8 cellular contexts compared by ENCODE assay signal in genomic region chr3:194685723-194686413, GRCh38. TPM values are rescaled to one million over a fixed set of nuclear protein-coding genes. Genes with fewer than 3 reads are reported as not detected.
A peak's percentile ranks its signal among the peaks of the same experiment; 100 is the strongest.
DNase-seq lines count a peak whose midpoint lies in the region; ATAC-seq and TF ChIP-seq lines count a peak whose summit lies in the region.

Gene FAM43A, plus strand, starts transcription at chr3:194685883. Its CDS starts 944 bp downstream, at chr3:194686827.

- peak; percentile 66 for TF ChIP-seq CTCF in HEK293 (tag by site-specific recombination; IDR thresholded peaks at IDR 0.05)

- POLR2A ChIA-PET in HEK293 (lab: Yijun Ruan, JAX), result interaction anchor here (0.9 to 1.8 kb wide), 12 partner anchors 14 to 575 kb away, joined by 3 to 6 read pairs (median 4); partner anchors contain the start of gene LSG1

- H3K36me3 ChIP-seq in HEK293 (ENCODE audit: control insufficient read depth in 2 of 2, insufficient read depth in 1 of 2, low read length in 2 of 2), result peaks cover 0 to 8% of the 10 kb centered on the region in 2 experiments; a peak in 1 of 3 replicates
- H3K36me3 ChIP-seq in aorta (ENCODE audit: control insufficient read depth in 1 of 2, insufficient read depth in 2 of 2, low read length in 1 of 2), result no peaks in the 10 kb centered on the region

- H3K4me3 ChIP-seq in HEK293 (ENCODE audit: low read depth, low read length) (peak within 1 kb of the TSS; percentile 59), aorta (ENCODE audit: low read length in 2 of 2) (peak within 1 kb of the TSS; percentile 34 to 60)

- H3K27ac ChIP-seq in HEK293 (ENCODE audit: extremely low read depth, low read depth, low read length), result peak within 1 kb of the TSS; percentile 68; the same call in 1 of the 2 replicates
- H3K27ac ChIP-seq in aorta (ENCODE audit: low read depth in 1 of 2, low read length in 2 of 2), result peak within 1 kb of the TSS in 1 of 2 donors; percentile 6

- 0 out of 2 replicates have a peak, but pooled peaks cover 4% of the 10 kb centered on the region for H3K4me1 ChIP-seq in HEK293 (ENCODE audit: control insufficient read depth, insufficient read depth, low read length)
- no peaks in the 10 kb centered on the region for H3K4me1 ChIP-seq in aorta (ENCODE audit: control insufficient read depth in 1 of 2, insufficient read depth in 2 of 2, low read length in 2 of 2)

- CTCF ChIA-PET in HEK293 (lab: Yijun Ruan, JAX), result interaction anchor here (0.6 to 1.0 kb wide), 3 partner anchors 14 to 372 kb away, joined by 3 read pairs; partner anchors contain the start of gene LSG1

- intact Hi-C loops in aorta (cut with DNase I), result loop anchor here (10.0 kb wide), 2 partner anchors 289 to 299 kb away; no protein-coding TSS in a partner anchor

- WGBS in aorta, 2 donors, result 0% methylated on average over 69 of the region's 69 CpGs

- peak; percentile 92 for ATAC-seq in aorta (ENCODE audit: low FRiP score)

- peaks cover 0 to 1% of the 10 kb centered on the region in 2 donors for H3K27me3 ChIP-seq in aorta (ENCODE audit: control insufficient read depth in 1 of 2, insufficient read depth in 2 of 2, low read length in 1 of 2)

- DNase-seq in Daoy (ENCODE audit: low read depth) (peak; percentile 96), NCI-H187 treated with DMSO at 0.1 percent for 48 hours (lab: John Stamatoyannopoulos, UW) (peak; percentile 61), T-helper 9 cell (peak; percentile 52), astrocyte of the hippocampus (ENCODE audit: low read depth, low spot score) (peak; percentile 97), hepatic stellate cell (ENCODE audit: low spot score) (peak; percentile 95), putamen (ENCODE audit: low spot score) (peak; percentile 84), aorta (peak; percentile 94 to 97)

- H3K9me3 ChIP-seq in HEK293 (ENCODE audit: control insufficient read depth, insufficient read depth, low read depth, low read length) (no peaks in the 10 kb centered on the region), aorta (ENCODE audit: control insufficient read depth, low read length) (no peaks in the 10 kb centered on the region)

TF ChIP-seq in HEK293, 187 proteins besides CTCF, POLR2A, EP300 and RAD21 (continues in another document):
- TF ChIP-seq ZNF23 (tag by site-specific recombination; IDR thresholded peaks at IDR 0.05; ENCODE audit: borderline replicate concordance), result no peak
- no peak for TF ChIP-seq SALL2 (tag by site-specific recombination; IDR thresholded peaks at IDR 0.05; ENCODE audit: borderline replicate concordance)
- TF ChIP-seq ZNF830 (tag by site-specific recombination; IDR thresholded peaks at IDR 0.05; ENCODE audit: low read depth), result no peak
- TF ChIP-seq ZNF19 (tag by site-specific recombination; IDR thresholded peaks at IDR 0.05; ENCODE audit: low read depth), result no peak
- peak; percentile 49; the same call in 1 of the 2 replicates for TF ChIP-seq ZNF677 (tag by site-specific recombination; IDR thresholded peaks at IDR 0.05)
- TF ChIP-seq GLI2 (tag by site-specific recombination; IDR thresholded peaks at IDR 0.05; ENCODE audit: borderline replicate concordance, low read depth), result no peak
- TF ChIP-seq GLI4 (tag by site-specific recombination; IDR thresholded peaks at IDR 0.05), result peak; percentile 34; the same call in 1 of the 2 replicates
- TF ChIP-seq ZNF221 (tag by site-specific recombination; IDR thresholded peaks at IDR 0.05; ENCODE audit: borderline replicate concordance), result no peak
- TF ChIP-seq SP7 (tag by site-specific recombination; IDR thresholded peaks at IDR 0.05), result peak; percentile 81
- TF ChIP-seq ZNF362 (tag by site-specific recombination; IDR thresholded peaks at IDR 0.05), result no peak
- TF ChIP-seq ZNF660 (tag by site-specific recombination; IDR thresholded peaks at IDR 0.05), result peak; percentile 96
- TF ChIP-seq ZNF112 (tag by site-specific recombination; IDR thresholded peaks at IDR 0.05), result no peak
- TF ChIP-seq ZNF548 (tag by site-specific recombination; IDR thresholded peaks at IDR 0.05), result no peak
- no peak; the same call in none of the 2 replicates for TF ChIP-seq SP3 (tag by site-specific recombination; IDR thresholded peaks at IDR 0.05)
- no peak for TF ChIP-seq ZNF423 (tag by site-specific recombination; IDR thresholded peaks at IDR 0.05)
- 0 out of 2 replicates have a peak, but pooled peaks have one; percentile 22 for TF ChIP-seq ZBTB10 (tag by site-specific recombination; IDR thresholded peaks at IDR 0.05)
- no peak for TF ChIP-seq ZNF585B (tag by site-specific recombination; IDR thresholded peaks at IDR 0.05)
- TF ChIP-seq ZNF544 (tag by site-specific recombination; IDR thresholded peaks at IDR 0.05), result no peak
- peak; percentile 94 for TF ChIP-seq ZBTB17 (tag by site-specific recombination; IDR thresholded peaks at IDR 0.05)
- TF ChIP-seq ZFP41 (tag by site-specific recombination; IDR thresholded peaks at IDR 0.05; ENCODE audit: borderline replicate concordance), result no peak
- no peak for TF ChIP-seq ZNF223 (tag by site-specific recombination; IDR thresholded peaks at IDR 0.05)
- TF ChIP-seq WT1 (tag by site-specific recombination; IDR thresholded peaks at IDR 0.05), result no peak
- TF ChIP-seq ZNF416 (tag by site-specific recombination; IDR thresholded peaks at IDR 0.05), result no peak
- no peak for TF ChIP-seq PRDM2 (tag by site-specific recombination; IDR thresholded peaks at IDR 0.05; ENCODE audit: borderline replicate concordance)

RNA-seq across cellular contexts. Expression of gene FAM43A, which starts in this region (rescaled TPM):
- total RNA-seq in Daoy (2014; rRNA removed; shearing (Covaris generic)), result 69.2 and 82.0 TPM in 2 replicates
- 10 to 100 TPM in 1 of 2 donors, 1 to 10 TPM in 1; 8.4 to 19.4 TPM for total RNA-seq in aorta
- 1 to 10 TPM; 1.4 to 1.9 TPM for polyA plus RNA-seq in aorta
